7 cellular contexts compared by ENCODE assay signal in genomic region chr2:189798312-189799029, GRCh38. TPM values are rescaled to one million over a fixed set of nuclear protein-coding genes. Genes with fewer than 3 reads are reported as not detected.
DNase-seq lines count a peak whose midpoint lies in the region; ATAC-seq and TF ChIP-seq lines count a peak whose summit lies in the region.

No MANE protein-coding gene starts in this region.

- POLR2A ChIA-PET in activated B cell treated with CpG ODN at 0.5 μM for 24 hours (lab: Charles Lee), result interaction anchor here (0.7 kb wide), 2 partner anchors 109 to 1017 kb away, joined by 3 to 7 read pairs; no protein-coding TSS in a partner anchor

- peaks cover 5% of the 10 kb centered on the region for H3K4me1 Mint-ChIP-seq in activated B cell treated with CpG ODN at 0.5 μM for 24 hours

- TF ChIP-seq CTCF in activated B cell treated with CpG ODN at 0.5 μM for 24 hours (IDR thresholded peaks at IDR 0.05), result no peak

- H3K36me3 Mint-ChIP-seq in activated B cell treated with CpG ODN at 0.5 μM for 24 hours (ENCODE audit: low read depth), result peaks cover 51% of the 10 kb centered on the region

- peak; percentile 82 for ATAC-seq in GM21447 (IDR thresholded peaks at IDR 0.05; ENCODE audit: unreplicated experiment)
- ATAC-seq in activated B cell treated with CpG ODN at 0.5 μM for 24 hours (ENCODE audit: low read depth), result peak; percentile 45

- no peak overlapping the region for H3K27ac Mint-ChIP-seq in activated B cell treated with CpG ODN at 0.5 μM for 24 hours

- no peaks in the 10 kb centered on the region for H3K27me3 Mint-ChIP-seq in activated B cell treated with CpG ODN at 0.5 μM for 24 hours

- CTCF ChIA-PET in activated B cell treated with CpG ODN at 0.5 μM for 24 hours (lab: Charles Lee), result interaction anchor here (0.8 to 1.8 kb wide), 8 partner anchors 12 to 274 kb away, joined by 3 to 15 read pairs (median 3); partner anchors contain the start of gene OSGEPL1

- intact Hi-C loops in activated B cell treated with CpG ODN at 0.5 μM for 24 hours (cut with micrococcal nuclease), result loop anchor here (1.0 to 2.0 kb wide), 2 partner anchors 272 to 478 kb away; no protein-coding TSS in a partner anchor

- DNase-seq in GM04504 (ENCODE audit: low read depth), result peak; percentile 18
- peak; percentile 82 to 91 for DNase-seq in Kasumi-1 (lab: John Stamatoyannopoulos, UW)
- DNase-seq in activated B cell treated with CpG ODN at 0.5 μM for 24 hours, result no peak
- DNase-seq in hepatic stellate cell (ENCODE audit: low spot score), result peak; percentile 9
- no peak for DNase-seq in OCI-M2 (lab: John Stamatoyannopoulos, UW; ENCODE audit: unreplicated experiment)
- DNase-seq in GM19240 (ENCODE audit: insufficient read length, low spot score), result no peak

- H3K4me3 Mint-ChIP-seq in activated B cell treated with CpG ODN at 0.5 μM for 24 hours, result no peak overlapping the region

- no peaks in the 10 kb centered on the region for H3K9me3 Mint-ChIP-seq in activated B cell treated with CpG ODN at 0.5 μM for 24 hours

RNA-seq across cellular contexts. Expression of gene PMS1, which starts 14.2 kb away (rescaled TPM):
- total RNA-seq in activated B cell treated with CpG ODN at 0.5 μM for 24 hours, result 32.7 and 39.0 TPM in 2 replicates

RNA-seq across cellular contexts. Expression of gene ORMDL1, which starts 14.3 kb away (rescaled TPM):
- 80.5 and 92.6 TPM in 2 replicates for total RNA-seq in activated B cell treated with CpG ODN at 0.5 μM for 24 hours

RNA-seq across cellular contexts. Expression of gene OSGEPL1, which starts 35.9 kb away (rescaled TPM):
- total RNA-seq in activated B cell treated with CpG ODN at 0.5 μM for 24 hours, result 10.6 and 12.3 TPM in 2 replicates

Comparison
In these comparisons a context has a peak if more than half of its experiments do, and no peak if none do; other contexts are left out.
1. DNase-seq: peak in GM04504 (single experiment), Kasumi-1 (2 of 2) and hepatic stellate cell (single experiment); none in activated B cell treated with CpG ODN at 0.5 μM for 24 hours (single experiment), OCI-M2 (single experiment) and GM19240 (single experiment).